Comparison of ENCODE assay signal across 9 cellular contexts in the genomic region with DNA sequence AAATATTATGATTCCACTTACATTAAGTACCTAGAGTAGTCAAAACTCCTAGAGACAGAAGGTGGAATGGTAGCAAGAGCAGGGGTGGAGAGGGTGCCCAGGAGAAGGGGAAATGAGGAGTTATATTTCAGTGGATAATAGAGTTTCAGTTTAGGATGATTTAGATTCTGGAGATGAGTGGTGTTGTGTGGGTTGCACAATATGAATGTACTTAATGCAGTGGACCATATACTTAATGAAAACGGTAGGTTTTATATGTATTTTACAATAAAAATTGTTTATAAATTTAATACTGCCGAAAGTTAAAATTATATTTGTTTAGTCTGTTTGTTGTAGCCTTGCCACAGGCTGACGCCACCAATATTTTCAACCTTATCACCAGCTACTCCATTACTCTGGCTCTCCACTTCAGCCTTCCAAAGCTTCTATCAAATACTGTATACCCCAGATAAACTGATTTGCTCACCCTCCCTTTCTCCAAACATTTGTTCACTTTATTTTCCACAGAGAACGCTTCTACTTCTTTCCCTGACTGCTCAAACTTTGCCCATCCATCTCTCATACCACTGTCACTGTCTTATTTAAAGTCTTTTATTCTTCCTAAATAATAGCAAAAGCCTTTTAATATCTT. TPM values are rescaled to one million over a fixed set of nuclear protein-coding genes. Genes with fewer than 3 reads are reported as not detected.
DNase-seq lines count a peak whose midpoint lies in the region; ATAC-seq, FAIRE-seq and TF ChIP-seq lines count a peak whose summit lies in the region.
"Had no signal": no experiment of that assay in that cellular context is flagged by ENCODE, and none has a peak within 500 bp of the region (broad histone marks: within the 10 kb centered on the region; RNA-seq: fewer than 3 reads in every experiment).

No MANE protein-coding gene starts in this region.

- no peaks in the 10 kb centered on the region for H3K9me3 Mint-ChIP-seq in T-helper 2 cell treated with Interferon-gamma antibody and Interleukin-4, amounts not matched to agents 5 μg/mL and 100 μg/mL, for 36 hours
- H3K9me3 Mint-ChIP-seq in osteocyte (ENCODE audit: unreplicated experiment), result no peaks in the 10 kb centered on the region

- no peaks in the 10 kb centered on the region for H3K27me3 ChIP-seq in colonic mucosa

- H3K9me3 ChIP-seq in colonic mucosa, result no peaks in the 10 kb centered on the region
- H3K9me3 ChIP-seq in kidney (ENCODE audit: control insufficient read depth in 1 of 2, low read length in 2 of 2), result no peaks in the 10 kb centered on the region
- no peaks in the 10 kb centered on the region for H3K9me3 ChIP-seq in mucosa of descending colon

- H3K36me3 ChIP-seq in colonic mucosa (no peaks in the 10 kb centered on the region), kidney (ENCODE audit: control insufficient read depth in 1 of 2, insufficient read depth in 2 of 2, low read length in 2 of 2) (no peaks in the 10 kb centered on the region), mucosa of descending colon (ENCODE audit: low read depth) (no peaks in the 10 kb centered on the region)

- H3K4me3 ChIP-seq in NB4 (ENCODE audit: low read depth, low read length), result peak overlapping the region; percentile 83
- H3K4me3 ChIP-seq in colonic mucosa, result peak overlapping the region; percentile 78
- H3K4me3 ChIP-seq in kidney (ENCODE audit: low read length in 2 of 2), result peak overlapping the region in 1 of 2 donors; percentile 8
- no peak overlapping the region for H3K4me3 ChIP-seq in mucosa of descending colon

- TF ChIP-seq POLR2A in NB4 (IDR thresholded peaks at IDR 0.05; ENCODE audit: extremely low read depth, insufficient read length), result no peak

- peak overlapping the region in 1 of 2 donors; percentile 93 for H3K9ac ChIP-seq in colonic mucosa (ENCODE audit: low read depth in 2 of 2, low read length in 2 of 2)
- no peak overlapping the region for H3K9ac ChIP-seq in kidney (ENCODE audit: low read length in 2 of 2)

- H3K27me3 Mint-ChIP-seq in T-helper 2 cell treated with Interferon-gamma antibody and Interleukin-4, amounts not matched to agents 5 μg/mL and 100 μg/mL, for 36 hours (ENCODE audit: low read depth), result no peaks in the 10 kb centered on the region
- H3K27me3 Mint-ChIP-seq in osteocyte (ENCODE audit: unreplicated experiment), result no peaks in the 10 kb centered on the region

- peaks cover 25% of the 10 kb centered on the region for H3K4me1 Mint-ChIP-seq in T-helper 2 cell treated with Interferon-gamma antibody and Interleukin-4, amounts not matched to agents 5 μg/mL and 100 μg/mL, for 36 hours (ENCODE audit: low read depth)
- H3K4me1 Mint-ChIP-seq in osteocyte (ENCODE audit: unreplicated experiment), result peaks cover 12% of the 10 kb centered on the region

- H3K4me1 ChIP-seq in colonic mucosa (peaks cover 14% of the 10 kb centered on the region), kidney (ENCODE audit: control insufficient read depth in 1 of 2, insufficient read depth in 1 of 2, low read depth in 1 of 2, low read length in 2 of 2) (peaks cover 6 to 14% of the 10 kb centered on the region in 2 donors), mucosa of descending colon (ENCODE audit: low read depth) (peaks cover 35% of the 10 kb centered on the region)

- H3K36me3 Mint-ChIP-seq in T-helper 2 cell treated with Interferon-gamma antibody and Interleukin-4, amounts not matched to agents 5 μg/mL and 100 μg/mL, for 36 hours (ENCODE audit: low read depth), result peaks cover 5% of the 10 kb centered on the region
- H3K36me3 Mint-ChIP-seq in osteocyte (ENCODE audit: unreplicated experiment), result peaks cover 1% of the 10 kb centered on the region

- DNase-seq in T-helper 2 cell treated with Interferon-gamma antibody and Interleukin-4, amounts not matched to agents 5 μg/mL and 100 μg/mL, for 36 hours (ENCODE audit: low spot score), result no peak
- DNase-seq in T-helper 2 cell (no peak), NB4 (ENCODE audit: low read depth) (peak; percentile 29), colonic mucosa (no peak), osteocyte (ENCODE audit: extremely low spot score, unreplicated experiment) (no peak), NCI-H1694 (lab: John Stamatoyannopoulos, UW) (no peak), kidney (no peak), mucosa of descending colon (no peak)
- DNase-seq: COR-L47 had no signal

- H3K27ac Mint-ChIP-seq in T-helper 2 cell treated with Interferon-gamma antibody and Interleukin-4, amounts not matched to agents 5 μg/mL and 100 μg/mL, for 36 hours, result peak overlapping the region; percentile 96
- H3K27ac Mint-ChIP-seq in osteocyte (ENCODE audit: unreplicated experiment), result no peak overlapping the region

- intact Hi-C loops in colonic mucosa (cut with DNase I), result no loop called here
- intact Hi-C loops in kidney (cut with DNase I), result no loop called here
- intact Hi-C loops in mucosa of descending colon (cut with DNase I, micrococcal nuclease), result no loop called here

- peak overlapping the region; percentile 92 for H3K4me3 Mint-ChIP-seq in T-helper 2 cell treated with Interferon-gamma antibody and Interleukin-4, amounts not matched to agents 5 μg/mL and 100 μg/mL, for 36 hours
- peak overlapping the region; percentile 2 for H3K4me3 Mint-ChIP-seq in osteocyte (ENCODE audit: unreplicated experiment)

- TF ChIP-seq CTCF in NB4 (IDR thresholded peaks at IDR 0.05; ENCODE audit: low read depth, low read length) (no peak), colonic mucosa (IDR thresholded peaks at IDR 0.05) (no peak), osteocyte (IDR thresholded peaks at IDR 0.05) (no peak), kidney (IDR thresholded peaks at IDR 0.05; ENCODE audit: borderline replicate concordance, extremely low read depth, insufficient read depth) (no peak), mucosa of descending colon (IDR thresholded peaks at IDR 0.05) (no peak)

- FAIRE-seq in kidney (lab: Jason Lieb, UNC), result no peak

- ATAC-seq in mucosa of descending colon, result no peak

- no peak overlapping the region for H3K27ac ChIP-seq in colonic mucosa
- no peak overlapping the region for H3K27ac ChIP-seq in kidney (ENCODE audit: low read depth in 2 of 2, low read length in 2 of 2)

RNA-seq across cellular contexts. Expression of a gene that starts 1.4 kb away (rescaled TPM):
- total RNA-seq in colonic mucosa, result 10 to 100 TPM; 28.1 to 28.3 TPM
- 37.5 and 38.3 TPM in 2 replicates for total RNA-seq in osteocyte
- total RNA-seq in kidney, result 39.2 TPM
- polyA plus RNA-seq in kidney (ENCODE audit: insufficient read depth, low read depth, low replicate concordance), result 14.5 TPM
- total RNA-seq in mucosa of descending colon, result 10 to 100 TPM; 34.0 to 42.8 (median 35.6) TPM
